Comparison of ENCODE assay signal across 16 cellular contexts in genomic region chr16:26951950-26952349, GRCh38.
DNase-seq lines count a peak whose midpoint lies in the region; TF ChIP-seq lines count a peak whose summit lies in the region.
"Had no signal": no experiment of that assay in that cellular context is flagged by ENCODE, and none has a peak within 500 bp of the region (broad histone marks: within the 10 kb centered on the region; RNA-seq: fewer than 3 reads in every experiment).

No MANE protein-coding gene starts in this region.

- no peak overlapping the region for H3K27ac Mint-ChIP-seq in neural progenitor cell

- H4K20me1 ChIP-seq in GM23248 (ENCODE audit: insufficient read depth), result no peaks in the 10 kb centered on the region
- no peaks in the 10 kb centered on the region for H4K20me1 ChIP-seq in neural progenitor cell (ENCODE audit: low read depth)
- no peaks in the 10 kb centered on the region for H4K20me1 ChIP-seq in Karpas-422 (ENCODE audit: insufficient read depth, low read depth, low read length)
- H4K20me1 ChIP-seq: BLaER1 treated with 17β-estradiol and CSF1 and Interleukin-3, amounts not matched to agents 10 nM and 100 nM had no signal

- H2AFZ ChIP-seq in GM23248, result no peak overlapping the region
- no peak overlapping the region for H2AFZ ChIP-seq in neural progenitor cell (replicated peaks)
- H2AFZ ChIP-seq in Karpas-422 (ENCODE audit: low read length), result no peak overlapping the region

- no peaks in the 10 kb centered on the region for H3K9me3 Mint-ChIP-seq in neural progenitor cell

- DNase-seq in GM23248 (peak; percentile 32), fibroblast of pulmonary artery (ENCODE audit: low read depth) (peak; percentile 1), neural progenitor cell (ENCODE audit: low spot score) (peak; percentile 40), SKM-1 (lab: John Stamatoyannopoulos, UW; ENCODE audit: unreplicated experiment) (no peak), HK-2 (ENCODE audit: unreplicated experiment) (no peak), Karpas-422 (no peak)
- DNase-seq: DMS 273 treated with DMSO at 0.1 percent for 48 hours, Kasumi-1, NCI-H1417, NCI-H1930, NCI-H2171 treated with DMSO at 0.1 percent for 48 hours, NCI-H774, Right ventricle myocardium superior, SW 1271 had no signal

- H3K79me2 ChIP-seq in GM23248 (ENCODE audit: insufficient read depth) (no peaks in the 10 kb centered on the region), neural progenitor cell (ENCODE audit: low read depth) (no peaks in the 10 kb centered on the region), Karpas-422 (ENCODE audit: low read length) (no peaks in the 10 kb centered on the region)

- no peaks in the 10 kb centered on the region for H3F3A ChIP-seq in GM23248 (ENCODE audit: insufficient read depth)
- H3F3A ChIP-seq in neural progenitor cell (ENCODE audit: low read depth), result no peaks in the 10 kb centered on the region

- H3K27me3 ChIP-seq in GM23248 (replicated peaks; ENCODE audit: insufficient read depth) (peaks cover 5% of the 10 kb centered on the region; the same call in 1 of the 2 replicates), neural progenitor cell (peaks cover 10% of the 10 kb centered on the region), Karpas-422 (ENCODE audit: low read length) (no peaks in the 10 kb centered on the region)
- H3K27me3 ChIP-seq: BLaER1 treated with 17β-estradiol and CSF1 and Interleukin-3, amounts not matched to agents 10 nM and 100 nM had no signal

- H3K4me3 ChIP-seq in GM23248, result no peak overlapping the region
- H3K4me3 ChIP-seq in fibroblast of pulmonary artery (replicated peaks; ENCODE audit: low read depth, low read length), result no peak overlapping the region
- no peak overlapping the region for H3K4me3 ChIP-seq in neural progenitor cell
- H3K4me3 ChIP-seq in Karpas-422 (ENCODE audit: low read length), result no peak overlapping the region
- H3K4me3 ChIP-seq: BLaER1 treated with 17β-estradiol and CSF1 and Interleukin-3, amounts not matched to agents 10 nM and 100 nM had no signal

- H3K9ac ChIP-seq in GM23248, result no peak overlapping the region
- H3K9ac ChIP-seq in neural progenitor cell, result no peak overlapping the region
- no peak overlapping the region for H3K9ac ChIP-seq in Karpas-422 (ENCODE audit: low read length)
- H3K9ac ChIP-seq: BLaER1 treated with 17β-estradiol and CSF1 and Interleukin-3, amounts not matched to agents 10 nM and 100 nM had no signal

- no peak overlapping the region for H3K4me3 Mint-ChIP-seq in neural progenitor cell

- no peak overlapping the region for H3K4me2 ChIP-seq in GM23248 (ENCODE audit: unreplicated experiment)
- H3K4me2 ChIP-seq in neural progenitor cell, result no peak overlapping the region
- no peak overlapping the region for H3K4me2 ChIP-seq in Karpas-422 (ENCODE audit: low read depth, low read length, poor library complexity, severe bottlenecking)
- H3K4me2 ChIP-seq: BLaER1 treated with 17β-estradiol and CSF1 and Interleukin-3, amounts not matched to agents 10 nM and 100 nM had no signal

- no peaks in the 10 kb centered on the region for H3K4me1 ChIP-seq in GM23248 (ENCODE audit: insufficient read depth)
- no peaks in the 10 kb centered on the region for H3K4me1 ChIP-seq in neural progenitor cell
- H3K4me1 ChIP-seq in Karpas-422 (ENCODE audit: low read length), result no peaks in the 10 kb centered on the region
- H3K4me1 ChIP-seq: BLaER1 treated with 17β-estradiol and CSF1 and Interleukin-3, amounts not matched to agents 10 nM and 100 nM had no signal

- H3K9me3 ChIP-seq in GM23248 (ENCODE audit: low read depth), result no peaks in the 10 kb centered on the region
- H3K9me3 ChIP-seq in neural progenitor cell (ENCODE audit: low read depth), result no peaks in the 10 kb centered on the region
- H3K9me3 ChIP-seq in Karpas-422 (ENCODE audit: low read length), result no peaks in the 10 kb centered on the region
- H3K9me3 ChIP-seq: BLaER1 treated with 17β-estradiol and CSF1 and Interleukin-3, amounts not matched to agents 10 nM and 100 nM had no signal

- H3K27me3 Mint-ChIP-seq in neural progenitor cell (ENCODE audit: insufficient read depth, low read depth), result peaks cover 3% of the 10 kb centered on the region

- no peaks in the 10 kb centered on the region for H3K4me1 Mint-ChIP-seq in neural progenitor cell

- WGBS in GM23248 (ENCODE audit: low coverage in 1 of 2, low lambda C conversion rate in 2 of 2, missing lambda C conversion rate in 2 of 2), 2 experiments, result 12 to 14% methylated on average over 9 of the region's 9 CpGs

- H3K27ac ChIP-seq in GM23248 (no peak overlapping the region), neural progenitor cell (no peak overlapping the region), Karpas-422 (ENCODE audit: low read length) (no peak overlapping the region)
- H3K27ac ChIP-seq: BLaER1 treated with 17β-estradiol and CSF1 and Interleukin-3, amounts not matched to agents 10 nM and 100 nM had no signal

- H3K36me3 ChIP-seq in GM23248 (ENCODE audit: low read depth) (no peaks in the 10 kb centered on the region), neural progenitor cell (no peaks in the 10 kb centered on the region), Karpas-422 (ENCODE audit: insufficient read depth, low read length) (no peaks in the 10 kb centered on the region)
- H3K36me3 ChIP-seq: BLaER1 treated with 17β-estradiol and CSF1 and Interleukin-3, amounts not matched to agents 10 nM and 100 nM had no signal

- no peaks in the 10 kb centered on the region for H3K9me2 ChIP-seq in GM23248 (ENCODE audit: insufficient read depth)
- H3K9me2 ChIP-seq in Karpas-422 (replicated peaks; ENCODE audit: insufficient read depth, low read length), result no peaks in the 10 kb centered on the region

- H3K36me3 Mint-ChIP-seq in neural progenitor cell, result no peaks in the 10 kb centered on the region

- TF ChIP-seq CTCF in fibroblast of pulmonary artery (IDR thresholded peaks at IDR 0.05; ENCODE audit: low read length, missing control alignments) (no peak), neural progenitor cell (IDR thresholded peaks at IDR 0.05) (no peak)

- in situ Hi-C loops in GM23248 (cut with MboI), result no loop called here

TF ChIP-seq in PFSK-1, 5 proteins besides CTCF, POLR2A, EP300 and RAD21:
- TF ChIP-seq SIN3A (IDR thresholded peaks at IDR 0.05; ENCODE audit: borderline replicate concordance, insufficient read depth, low read length), result no peak
- TF ChIP-seq FOXP2 (optimal IDR thresholded peaks at IDR 0.05; ENCODE audit: borderline replicate concordance, extremely low read depth, extremely low read length, insufficient read depth), result no peak
- TF ChIP-seq POLR2AphosphoS5 (IDR thresholded peaks at IDR 0.05; ENCODE audit: low read depth, low read length), result no peak
- TF ChIP-seq, protein P1, sequence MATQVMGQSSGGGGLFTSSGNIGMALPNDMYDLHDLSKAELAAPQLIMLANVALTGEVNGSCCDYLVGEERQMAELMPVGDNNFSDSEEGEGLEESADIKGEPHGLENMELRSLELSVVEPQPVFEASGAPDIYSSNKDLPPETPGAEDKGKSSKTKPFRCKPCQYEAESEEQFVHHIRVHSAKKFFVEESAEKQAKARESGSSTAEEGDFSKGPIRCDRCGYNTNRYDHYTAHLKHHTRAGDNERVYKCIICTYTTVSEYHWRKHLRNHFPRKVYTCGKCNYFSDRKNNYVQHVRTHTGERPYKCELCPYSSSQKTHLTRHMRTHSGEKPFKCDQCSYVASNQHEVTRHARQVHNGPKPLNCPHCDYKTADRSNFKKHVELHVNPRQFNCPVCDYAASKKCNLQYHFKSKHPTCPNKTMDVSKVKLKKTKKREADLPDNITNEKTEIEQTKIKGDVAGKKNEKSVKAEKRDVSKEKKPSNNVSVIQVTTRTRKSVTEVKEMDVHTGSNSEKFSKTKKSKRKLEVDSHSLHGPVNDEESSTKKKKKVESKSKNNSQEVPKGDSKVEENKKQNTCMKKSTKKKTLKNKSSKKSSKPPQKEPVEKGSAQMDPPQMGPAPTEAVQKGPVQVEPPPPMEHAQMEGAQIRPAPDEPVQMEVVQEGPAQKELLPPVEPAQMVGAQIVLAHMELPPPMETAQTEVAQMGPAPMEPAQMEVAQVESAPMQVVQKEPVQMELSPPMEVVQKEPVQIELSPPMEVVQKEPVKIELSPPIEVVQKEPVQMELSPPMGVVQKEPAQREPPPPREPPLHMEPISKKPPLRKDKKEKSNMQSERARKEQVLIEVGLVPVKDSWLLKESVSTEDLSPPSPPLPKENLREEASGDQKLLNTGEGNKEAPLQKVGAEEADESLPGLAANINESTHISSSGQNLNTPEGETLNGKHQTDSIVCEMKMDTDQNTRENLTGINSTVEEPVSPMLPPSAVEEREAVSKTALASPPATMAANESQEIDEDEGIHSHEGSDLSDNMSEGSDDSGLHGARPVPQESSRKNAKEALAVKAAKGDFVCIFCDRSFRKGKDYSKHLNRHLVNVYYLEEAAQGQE (IDR thresholded peaks at IDR 0.05; ENCODE audit: insufficient read depth in 1 of 2, low read depth in 2 of 2, low read length in 2 of 2), result peak; percentile 41 to 83; a peak in 2 of 4 replicates

Comparison
In these comparisons a context has a peak if more than half of its experiments do, and no peak if none do; other contexts are left out.
1. DNase-seq: peak in GM23248 (single experiment), fibroblast of pulmonary artery (single experiment) and neural progenitor cell (single experiment); none in SKM-1 (single experiment), HK-2 (single experiment) and Karpas-422 (single experiment).